ENCODE assay signal across 1 cellular context in the genomic region with DNA sequence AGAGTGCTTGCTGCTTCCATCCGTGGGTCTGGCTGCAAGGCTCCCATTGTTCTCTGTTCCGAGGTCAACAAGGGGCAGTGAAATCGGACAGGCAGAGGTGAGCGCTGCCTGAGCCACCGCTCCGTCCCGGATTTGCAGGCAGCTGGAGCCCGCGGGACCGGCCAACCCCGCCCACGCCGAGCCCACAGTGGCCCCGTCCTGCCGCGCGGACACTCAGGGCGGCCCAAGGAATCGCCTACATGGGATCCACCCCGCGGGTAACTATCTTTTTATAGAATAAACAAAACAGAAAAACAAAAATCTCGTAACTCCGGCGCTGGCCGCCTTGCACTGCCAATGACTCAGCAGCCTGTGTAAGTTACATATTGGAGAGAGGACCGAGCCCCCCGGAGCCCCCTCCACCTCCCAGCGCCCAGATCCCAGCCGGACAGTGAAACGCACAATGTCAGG.
TF ChIP-seq lines count a peak whose summit lies in the region.

No MANE protein-coding gene starts in this region.

TF ChIP-seq in HepG2, 621 proteins besides CTCF, POLR2A, EP300 and RAD21 (continued from another document and continues in another):
- TF ChIP-seq, protein P1, sequence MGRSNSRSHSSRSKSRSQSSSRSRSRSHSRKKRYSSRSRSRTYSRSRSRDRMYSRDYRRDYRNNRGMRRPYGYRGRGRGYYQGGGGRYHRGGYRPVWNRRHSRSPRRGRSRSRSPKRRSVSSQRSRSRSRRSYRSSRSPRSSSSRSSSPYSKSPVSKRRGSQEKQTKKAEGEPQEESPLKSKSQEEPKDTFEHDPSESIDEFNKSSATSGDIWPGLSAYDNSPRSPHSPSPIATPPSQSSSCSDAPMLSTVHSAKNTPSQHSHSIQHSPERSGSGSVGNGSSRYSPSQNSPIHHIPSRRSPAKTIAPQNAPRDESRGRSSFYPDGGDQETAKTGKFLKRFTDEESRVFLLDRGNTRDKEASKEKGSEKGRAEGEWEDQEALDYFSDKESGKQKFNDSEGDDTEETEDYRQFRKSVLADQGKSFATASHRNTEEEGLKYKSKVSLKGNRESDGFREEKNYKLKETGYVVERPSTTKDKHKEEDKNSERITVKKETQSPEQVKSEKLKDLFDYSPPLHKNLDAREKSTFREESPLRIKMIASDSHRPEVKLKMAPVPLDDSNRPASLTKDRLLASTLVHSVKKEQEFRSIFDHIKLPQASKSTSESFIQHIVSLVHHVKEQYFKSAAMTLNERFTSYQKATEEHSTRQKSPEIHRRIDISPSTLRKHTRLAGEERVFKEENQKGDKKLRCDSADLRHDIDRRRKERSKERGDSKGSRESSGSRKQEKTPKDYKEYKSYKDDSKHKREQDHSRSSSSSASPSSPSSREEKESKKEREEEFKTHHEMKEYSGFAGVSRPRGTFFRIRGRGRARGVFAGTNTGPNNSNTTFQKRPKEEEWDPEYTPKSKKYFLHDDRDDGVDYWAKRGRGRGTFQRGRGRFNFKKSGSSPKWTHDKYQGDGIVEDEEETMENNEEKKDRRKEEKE (IDR thresholded peaks at IDR 0.05) = no peak
- no peak for TF ChIP-seq ZNF251 (CRISPR knock-in tag; IDR thresholded peaks at IDR 0.05)
- TF ChIP-seq HDAC1 (CRISPR knock-in tag; IDR thresholded peaks at IDR 0.05) = no peak; the same call in 1 of the 2 replicates
- TF ChIP-seq ONECUT2 (CRISPR knock-in tag; IDR thresholded peaks at IDR 0.05) = no peak
- no peak for TF ChIP-seq MAFF (IDR thresholded peaks at IDR 0.05; ENCODE audit: low read depth, low read length)
- no peak for TF ChIP-seq ZNF101 (CRISPR knock-in tag; IDR thresholded peaks at IDR 0.05; ENCODE audit: borderline replicate concordance, low read depth)
- TF ChIP-seq ZNF180 (CRISPR knock-in tag; IDR thresholded peaks at IDR 0.05; ENCODE audit: borderline replicate concordance, low read depth) = no peak
- no peak for TF ChIP-seq NAIF1 (CRISPR knock-in tag; IDR thresholded peaks at IDR 0.05; ENCODE audit: borderline replicate concordance)
- no peak for TF ChIP-seq ZFX (CRISPR knock-in tag; IDR thresholded peaks at IDR 0.05; ENCODE audit: low read depth)
- TF ChIP-seq WIZ (CRISPR knock-in tag; IDR thresholded peaks at IDR 0.05) = no peak
- TF ChIP-seq, protein P2, sequence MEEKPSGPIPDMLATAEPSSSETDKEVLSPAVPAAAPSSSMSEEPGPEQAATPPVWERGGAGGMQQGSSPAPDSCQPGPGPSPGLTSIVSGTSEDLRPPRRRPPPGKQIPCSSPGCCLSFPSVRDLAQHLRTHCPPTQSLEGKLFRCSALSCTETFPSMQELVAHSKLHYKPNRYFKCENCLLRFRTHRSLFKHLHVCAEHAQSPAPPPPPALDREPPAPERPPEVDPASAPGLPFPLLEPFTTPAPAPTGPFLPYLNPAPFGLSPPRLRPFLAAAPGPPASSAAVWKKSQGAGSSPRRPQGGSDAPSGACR (CRISPR knock-in tag; IDR thresholded peaks at IDR 0.05) = no peak
- TF ChIP-seq MYNN (CRISPR knock-in tag; IDR thresholded peaks at IDR 0.05; ENCODE audit: low read depth) = no peak
- no peak for TF ChIP-seq ZNF598 (CRISPR knock-in tag; IDR thresholded peaks at IDR 0.05; ENCODE audit: borderline replicate concordance)
- no peak for TF ChIP-seq ZNF564 (CRISPR knock-in tag; IDR thresholded peaks at IDR 0.05)
- TF ChIP-seq, protein P3, sequence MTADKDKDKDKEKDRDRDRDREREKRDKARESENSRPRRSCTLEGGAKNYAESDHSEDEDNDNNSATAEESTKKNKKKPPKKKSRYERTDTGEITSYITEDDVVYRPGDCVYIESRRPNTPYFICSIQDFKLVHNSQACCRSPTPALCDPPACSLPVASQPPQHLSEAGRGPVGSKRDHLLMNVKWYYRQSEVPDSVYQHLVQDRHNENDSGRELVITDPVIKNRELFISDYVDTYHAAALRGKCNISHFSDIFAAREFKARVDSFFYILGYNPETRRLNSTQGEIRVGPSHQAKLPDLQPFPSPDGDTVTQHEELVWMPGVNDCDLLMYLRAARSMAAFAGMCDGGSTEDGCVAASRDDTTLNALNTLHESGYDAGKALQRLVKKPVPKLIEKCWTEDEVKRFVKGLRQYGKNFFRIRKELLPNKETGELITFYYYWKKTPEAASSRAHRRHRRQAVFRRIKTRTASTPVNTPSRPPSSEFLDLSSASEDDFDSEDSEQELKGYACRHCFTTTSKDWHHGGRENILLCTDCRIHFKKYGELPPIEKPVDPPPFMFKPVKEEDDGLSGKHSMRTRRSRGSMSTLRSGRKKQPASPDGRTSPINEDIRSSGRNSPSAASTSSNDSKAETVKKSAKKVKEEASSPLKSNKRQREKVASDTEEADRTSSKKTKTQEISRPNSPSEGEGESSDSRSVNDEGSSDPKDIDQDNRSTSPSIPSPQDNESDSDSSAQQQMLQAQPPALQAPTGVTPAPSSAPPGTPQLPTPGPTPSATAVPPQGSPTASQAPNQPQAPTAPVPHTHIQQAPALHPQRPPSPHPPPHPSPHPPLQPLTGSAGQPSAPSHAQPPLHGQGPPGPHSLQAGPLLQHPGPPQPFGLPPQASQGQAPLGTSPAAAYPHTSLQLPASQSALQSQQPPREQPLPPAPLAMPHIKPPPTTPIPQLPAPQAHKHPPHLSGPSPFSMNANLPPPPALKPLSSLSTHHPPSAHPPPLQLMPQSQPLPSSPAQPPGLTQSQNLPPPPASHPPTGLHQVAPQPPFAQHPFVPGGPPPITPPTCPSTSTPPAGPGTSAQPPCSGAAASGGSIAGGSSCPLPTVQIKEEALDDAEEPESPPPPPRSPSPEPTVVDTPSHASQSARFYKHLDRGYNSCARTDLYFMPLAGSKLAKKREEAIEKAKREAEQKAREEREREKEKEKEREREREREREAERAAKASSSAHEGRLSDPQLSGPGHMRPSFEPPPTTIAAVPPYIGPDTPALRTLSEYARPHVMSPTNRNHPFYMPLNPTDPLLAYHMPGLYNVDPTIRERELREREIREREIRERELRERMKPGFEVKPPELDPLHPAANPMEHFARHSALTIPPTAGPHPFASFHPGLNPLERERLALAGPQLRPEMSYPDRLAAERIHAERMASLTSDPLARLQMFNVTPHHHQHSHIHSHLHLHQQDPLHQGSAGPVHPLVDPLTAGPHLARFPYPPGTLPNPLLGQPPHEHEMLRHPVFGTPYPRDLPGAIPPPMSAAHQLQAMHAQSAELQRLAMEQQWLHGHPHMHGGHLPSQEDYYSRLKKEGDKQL (CRISPR knock-in tag; IDR thresholded peaks at IDR 0.05; ENCODE audit: low read depth) = no peak
- no peak for TF ChIP-seq ZSCAN9 (CRISPR knock-in tag; IDR thresholded peaks at IDR 0.05; ENCODE audit: borderline replicate concordance)
- TF ChIP-seq KLF16 (CRISPR knock-in tag; IDR thresholded peaks at IDR 0.05) = peak in 1 of 2 experiments; percentile 48; a peak in 2 of 4 replicates
- TF ChIP-seq, protein P4, sequence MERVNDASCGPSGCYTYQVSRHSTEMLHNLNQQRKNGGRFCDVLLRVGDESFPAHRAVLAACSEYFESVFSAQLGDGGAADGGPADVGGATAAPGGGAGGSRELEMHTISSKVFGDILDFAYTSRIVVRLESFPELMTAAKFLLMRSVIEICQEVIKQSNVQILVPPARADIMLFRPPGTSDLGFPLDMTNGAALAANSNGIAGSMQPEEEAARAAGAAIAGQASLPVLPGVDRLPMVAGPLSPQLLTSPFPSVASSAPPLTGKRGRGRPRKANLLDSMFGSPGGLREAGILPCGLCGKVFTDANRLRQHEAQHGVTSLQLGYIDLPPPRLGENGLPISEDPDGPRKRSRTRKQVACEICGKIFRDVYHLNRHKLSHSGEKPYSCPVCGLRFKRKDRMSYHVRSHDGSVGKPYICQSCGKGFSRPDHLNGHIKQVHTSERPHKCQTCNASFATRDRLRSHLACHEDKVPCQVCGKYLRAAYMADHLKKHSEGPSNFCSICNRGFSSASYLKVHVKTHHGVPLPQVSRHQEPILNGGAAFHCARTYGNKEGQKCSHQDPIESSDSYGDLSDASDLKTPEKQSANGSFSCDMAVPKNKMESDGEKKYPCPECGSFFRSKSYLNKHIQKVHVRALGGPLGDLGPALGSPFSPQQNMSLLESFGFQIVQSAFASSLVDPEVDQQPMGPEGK (CRISPR knock-in tag; IDR thresholded peaks at IDR 0.05) = peak; percentile 44
- TF ChIP-seq, protein P5, sequence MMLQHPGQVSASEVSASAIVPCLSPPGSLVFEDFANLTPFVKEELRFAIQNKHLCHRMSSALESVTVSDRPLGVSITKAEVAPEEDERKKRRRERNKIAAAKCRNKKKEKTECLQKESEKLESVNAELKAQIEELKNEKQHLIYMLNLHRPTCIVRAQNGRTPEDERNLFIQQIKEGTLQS (CRISPR knock-in tag; IDR thresholded peaks at IDR 0.05) = no peak
- TF ChIP-seq, protein P6, sequence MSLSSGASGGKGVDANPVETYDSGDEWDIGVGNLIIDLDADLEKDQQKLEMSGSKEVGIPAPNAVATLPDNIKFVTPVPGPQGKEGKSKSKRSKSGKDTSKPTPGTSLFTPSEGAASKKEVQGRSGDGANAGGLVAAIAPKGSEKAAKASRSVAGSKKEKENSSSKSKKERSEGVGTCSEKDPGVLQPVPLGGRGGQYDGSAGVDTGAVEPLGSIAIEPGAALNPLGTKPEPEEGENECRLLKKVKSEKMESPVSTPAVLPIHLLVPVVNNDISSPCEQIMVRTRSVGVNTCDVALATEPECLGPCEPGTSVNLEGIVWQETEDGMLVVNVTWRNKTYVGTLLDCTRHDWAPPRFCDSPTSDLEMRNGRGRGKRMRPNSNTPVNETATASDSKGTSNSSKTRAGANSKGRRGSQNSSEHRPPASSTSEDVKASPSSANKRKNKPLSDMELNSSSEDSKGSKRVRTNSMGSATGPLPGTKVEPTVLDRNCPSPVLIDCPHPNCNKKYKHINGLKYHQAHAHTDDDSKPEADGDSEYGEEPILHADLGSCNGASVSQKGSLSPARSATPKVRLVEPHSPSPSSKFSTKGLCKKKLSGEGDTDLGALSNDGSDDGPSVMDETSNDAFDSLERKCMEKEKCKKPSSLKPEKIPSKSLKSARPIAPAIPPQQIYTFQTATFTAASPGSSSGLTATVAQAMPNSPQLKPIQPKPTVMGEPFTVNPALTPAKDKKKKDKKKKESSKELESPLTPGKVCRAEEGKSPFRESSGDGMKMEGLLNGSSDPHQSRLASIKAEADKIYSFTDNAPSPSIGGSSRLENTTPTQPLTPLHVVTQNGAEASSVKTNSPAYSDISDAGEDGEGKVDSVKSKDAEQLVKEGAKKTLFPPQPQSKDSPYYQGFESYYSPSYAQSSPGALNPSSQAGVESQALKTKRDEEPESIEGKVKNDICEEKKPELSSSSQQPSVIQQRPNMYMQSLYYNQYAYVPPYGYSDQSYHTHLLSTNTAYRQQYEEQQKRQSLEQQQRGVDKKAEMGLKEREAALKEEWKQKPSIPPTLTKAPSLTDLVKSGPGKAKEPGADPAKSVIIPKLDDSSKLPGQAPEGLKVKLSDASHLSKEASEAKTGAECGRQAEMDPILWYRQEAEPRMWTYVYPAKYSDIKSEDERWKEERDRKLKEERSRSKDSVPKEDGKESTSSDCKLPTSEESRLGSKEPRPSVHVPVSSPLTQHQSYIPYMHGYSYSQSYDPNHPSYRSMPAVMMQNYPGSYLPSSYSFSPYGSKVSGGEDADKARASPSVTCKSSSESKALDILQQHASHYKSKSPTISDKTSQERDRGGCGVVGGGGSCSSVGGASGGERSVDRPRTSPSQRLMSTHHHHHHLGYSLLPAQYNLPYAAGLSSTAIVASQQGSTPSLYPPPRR (CRISPR knock-in tag; IDR thresholded peaks at IDR 0.05; ENCODE audit: borderline replicate concordance) = no peak
- TF ChIP-seq, protein P7, sequence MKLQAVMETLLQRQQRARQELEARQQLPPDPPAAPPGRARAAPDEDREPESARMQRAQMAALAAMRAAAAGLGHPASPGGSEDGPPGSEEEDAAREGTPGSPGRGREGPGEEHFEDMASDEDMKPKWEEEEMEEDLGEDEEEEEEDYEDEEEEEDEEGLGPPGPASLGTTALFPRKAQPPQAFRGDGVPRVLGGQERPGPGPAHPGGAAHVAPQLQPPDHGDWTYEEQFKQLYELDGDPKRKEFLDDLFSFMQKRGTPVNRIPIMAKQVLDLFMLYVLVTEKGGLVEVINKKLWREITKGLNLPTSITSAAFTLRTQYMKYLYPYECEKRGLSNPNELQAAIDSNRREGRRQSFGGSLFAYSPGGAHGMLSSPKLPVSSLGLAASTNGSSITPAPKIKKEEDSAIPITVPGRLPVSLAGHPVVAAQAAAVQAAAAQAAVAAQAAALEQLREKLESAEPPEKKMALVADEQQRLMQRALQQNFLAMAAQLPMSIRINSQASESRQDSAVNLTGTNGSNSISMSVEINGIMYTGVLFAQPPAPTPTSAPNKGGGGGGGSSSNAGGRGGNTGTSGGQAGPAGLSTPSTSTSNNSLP (IDR thresholded peaks at IDR 0.05; ENCODE audit: low read depth, low read length) = no peak
- no peak for TF ChIP-seq ELF4 (CRISPR knock-in tag; IDR thresholded peaks at IDR 0.05; ENCODE audit: borderline replicate concordance)
- TF ChIP-seq ZNF547 (CRISPR knock-in tag; IDR thresholded peaks at IDR 0.05) = no peak
- TF ChIP-seq CBFB (CRISPR knock-in tag; IDR thresholded peaks at IDR 0.05) = no peak
- no peak for TF ChIP-seq ZNF720 (CRISPR knock-in tag; IDR thresholded peaks at IDR 0.05)
- TF ChIP-seq CCAR2 (optimal IDR thresholded peaks at IDR 0.05; ENCODE audit: low read depth, low read length) = no peak
- no peak for TF ChIP-seq KLF9 (CRISPR knock-in tag; IDR thresholded peaks at IDR 0.05; ENCODE audit: low read depth)
- TF ChIP-seq GABPB1 (CRISPR knock-in tag; IDR thresholded peaks at IDR 0.05) = peak; percentile 44; the same call in 1 of the 2 replicates
- TF ChIP-seq, protein P8, sequence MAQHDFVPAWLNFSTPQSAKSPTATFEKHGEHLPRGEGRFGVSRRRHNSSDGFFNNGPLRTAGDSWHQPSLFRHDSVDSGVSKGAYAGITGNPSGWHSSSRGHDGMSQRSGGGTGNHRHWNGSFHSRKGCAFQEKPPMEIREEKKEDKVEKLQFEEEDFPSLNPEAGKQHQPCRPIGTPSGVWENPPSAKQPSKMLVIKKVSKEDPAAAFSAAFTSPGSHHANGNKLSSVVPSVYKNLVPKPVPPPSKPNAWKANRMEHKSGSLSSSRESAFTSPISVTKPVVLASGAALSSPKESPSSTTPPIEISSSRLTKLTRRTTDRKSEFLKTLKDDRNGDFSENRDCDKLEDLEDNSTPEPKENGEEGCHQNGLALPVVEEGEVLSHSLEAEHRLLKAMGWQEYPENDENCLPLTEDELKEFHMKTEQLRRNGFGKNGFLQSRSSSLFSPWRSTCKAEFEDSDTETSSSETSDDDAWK (CRISPR knock-in tag; IDR thresholded peaks at IDR 0.05) = no peak
- peak; percentile 50; the same call in 1 of the 2 replicates for TF ChIP-seq SAP130 (CRISPR knock-in tag; IDR thresholded peaks at IDR 0.05; ENCODE audit: low read depth)
- TF ChIP-seq ZNF670 (CRISPR knock-in tag; IDR thresholded peaks at IDR 0.05; ENCODE audit: borderline replicate concordance) = no peak
- no peak for TF ChIP-seq HNRNPUL1 (IDR thresholded peaks at IDR 0.05; ENCODE audit: low read depth, low read length)
- TF ChIP-seq SOX13 (IDR thresholded peaks at IDR 0.05) = no peak
- peak in 1 of 2 experiments; percentile 83; a peak in 2 of 4 replicates for TF ChIP-seq SOX13 (CRISPR knock-in tag; conservative IDR thresholded peaks at IDR 0.05 in 1 of 2, IDR thresholded peaks at IDR 0.05 in 1 of 2)
